In genomic region chr14:92586001-92586947, GRCh38 we compare ENCODE assay signal across 8 cellular contexts.
A peak's percentile ranks its signal among the peaks of the same experiment; 100 is the strongest.
DNase-seq lines count a peak whose midpoint lies in the region; ATAC-seq and TF ChIP-seq lines count a peak whose summit lies in the region.

No MANE protein-coding gene starts in this region.

- no peaks in the 10 kb centered on the region for H3K27me3 ChIP-seq in SJCRH30

- ATAC-seq in omental fat pad (ENCODE audit: low FRiP score) = peak; percentile 82

- H3K36me3 ChIP-seq in SJCRH30 = no peaks in the 10 kb centered on the region

- no peak overlapping the region for H3K27ac ChIP-seq in SJCRH30

- no peak for TF ChIP-seq CTCF in omental fat pad (IDR thresholded peaks at IDR 0.05)

- no peak overlapping the region for H3K4me3 ChIP-seq in SJCRH30

- H3K4me1 ChIP-seq in SJCRH30 = no peaks in the 10 kb centered on the region

- H3K9me3 ChIP-seq in SJCRH30 (replicated peaks) = no peaks in the 10 kb centered on the region

- peak; percentile 12 for DNase-seq in stimulated activated CD4-positive, alpha-beta T cell treated with anti-CD3 and anti-CD28 coated beads, Interleukin-2, amount 100 ng/mL, for 4 hours (ENCODE audit: low read depth)
- DNase-seq in stimulated activated CD4-positive, alpha-beta T cell treated with anti-CD3 and anti-CD28 coated beads, Interleukin-2, amount 100 ng/mL, for 24 hours = no peak
- peak; percentile 97 for DNase-seq in RPMI7951 (ENCODE audit: low read depth)
- peak; percentile 95 for DNase-seq in dedifferentiated amniotic fluid mesenchymal stem cell (ENCODE audit: extremely low spot score)
- DNase-seq in omental fat pad (ENCODE audit: low spot score) = no peak
- no peak for DNase-seq in SJCRH30
- no peak for DNase-seq in NCI-H510A (lab: John Stamatoyannopoulos, UW)
- DNase-seq in NCI-H1092 treated with DMSO at 0.1 percent for 48 hours (lab: John Stamatoyannopoulos, UW) = no peak

Comparison
In these comparisons a context has a peak if more than half of its experiments do, and no peak if none do; other contexts are left out.
1. DNase-seq: peak in stimulated activated CD4-positive, alpha-beta T cell treated with anti-CD3 and anti-CD28 coated beads, Interleukin-2, amount 100 ng/mL, for 4 hours (single experiment), RPMI7951 (single experiment) and dedifferentiated amniotic fluid mesenchymal stem cell (single experiment); none in stimulated activated CD4-positive, alpha-beta T cell treated with anti-CD3 and anti-CD28 coated beads, Interleukin-2, amount 100 ng/mL, for 24 hours (0 of 2), omental fat pad (single experiment), SJCRH30 (0 of 2), NCI-H510A (single experiment) and NCI-H1092 treated with DMSO at 0.1 percent for 48 hours (single experiment).